8 cellular contexts compared by ENCODE assay signal in the genomic region with DNA sequence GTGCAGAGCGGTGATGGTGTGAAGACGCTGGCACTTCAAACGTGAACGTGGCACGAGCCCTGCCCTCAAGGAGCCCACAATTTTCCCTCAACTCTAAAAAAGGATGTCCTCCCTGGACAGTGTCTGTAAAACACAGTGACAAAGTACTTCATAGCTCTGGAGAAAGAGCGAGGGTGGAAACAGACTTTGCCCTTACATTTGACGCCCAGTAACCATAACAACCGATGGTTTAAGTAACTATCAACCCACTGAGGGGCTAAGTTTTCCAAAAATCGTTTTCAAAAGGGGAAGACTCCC. TPM values are rescaled to one million over a fixed set of nuclear protein-coding genes. Genes with fewer than 3 reads are reported as not detected.
DNase-seq lines count a peak whose midpoint lies in the region; ATAC-seq and TF ChIP-seq lines count a peak whose summit lies in the region.

No MANE protein-coding gene starts in this region.

- CTCF ChIA-PET in CD8-positive, alpha-beta T cell (lab: Charles Lee) = interaction anchor here (1.1 kb wide), 1 partner anchor 9 kb away, joined by 3 read pairs; no protein-coding TSS in a partner anchor

- peaks cover 37% of the 10 kb centered on the region for H3K4me1 Mint-ChIP-seq in CD8-positive, alpha-beta T cell (ENCODE audit: low read depth)
- H3K4me1 Mint-ChIP-seq in naive thymus-derived CD8-positive, alpha-beta T cell = peaks cover 26 to 47% (median 43%) of the 10 kb centered on the region in 4 donors

- H3K36me3 ChIP-seq in CD8-positive, alpha-beta T cell (ENCODE audit: insufficient read depth, low read length) = no peaks in the 10 kb centered on the region
- no peaks in the 10 kb centered on the region for H3K36me3 ChIP-seq in effector memory CD4-positive, alpha-beta T cell (ENCODE audit: control insufficient read depth, insufficient read depth, low read length)

- H3K27me3 Mint-ChIP-seq in CD8-positive, alpha-beta T cell (ENCODE audit: low read depth) = no peaks in the 10 kb centered on the region
- H3K27me3 Mint-ChIP-seq in naive thymus-derived CD8-positive, alpha-beta T cell = no peaks in the 10 kb centered on the region

- peak overlapping the region; percentile 51 for H3K4me3 ChIP-seq in CD8-positive, alpha-beta T cell (ENCODE audit: low read depth, low read length)
- peak overlapping the region; percentile 90 for H3K4me3 ChIP-seq in effector memory CD4-positive, alpha-beta T cell (ENCODE audit: insufficient read depth, low read depth, low read length, poor library complexity, severe bottlenecking)

- TF ChIP-seq CTCF in CD8-positive, alpha-beta T cell (IDR thresholded peaks at IDR 0.05) = no peak

- ATAC-seq in CD8-positive, alpha-beta T cell = peak; percentile 1
- peak; percentile 2 to 22 for ATAC-seq in naive thymus-derived CD8-positive, alpha-beta T cell
- ATAC-seq in HG02970 (IDR thresholded peaks at IDR 0.05; ENCODE audit: low FRiP score, unreplicated experiment) (no peak), GM19328 (IDR thresholded peaks at IDR 0.05; ENCODE audit: unreplicated experiment) (no peak)

- POLR2A ChIA-PET in CD8-positive, alpha-beta T cell (lab: Charles Lee) = interaction anchor here (0.6 to 3.4 kb wide), 4 partner anchors 22 to 116 kb away, joined by 3 to 20 read pairs (median 5); no protein-coding TSS in a partner anchor
- POLR2A ChIA-PET in naive thymus-derived CD8-positive, alpha-beta T cell (lab: Charles Lee) = interaction anchor here (0.7 to 3.4 kb wide), 5 partner anchors 44 to 242 kb away, joined by 3 to 42 read pairs (median 5); partner anchors contain the start of gene ICAM2

- no peaks in the 10 kb centered on the region for H3K9me3 Mint-ChIP-seq in CD8-positive, alpha-beta T cell
- no peaks in the 10 kb centered on the region for H3K9me3 Mint-ChIP-seq in naive thymus-derived CD8-positive, alpha-beta T cell

- H3K9me3 ChIP-seq in CD8-positive, alpha-beta T cell (ENCODE audit: low read length) = no peaks in the 10 kb centered on the region
- no peaks in the 10 kb centered on the region for H3K9me3 ChIP-seq in effector memory CD4-positive, alpha-beta T cell (ENCODE audit: control insufficient read depth, low read length)

- peak overlapping the region; percentile 89 for H3K4me3 Mint-ChIP-seq in CD8-positive, alpha-beta T cell
- peak overlapping the region; percentile 84 to 99 (median 96) for H3K4me3 Mint-ChIP-seq in naive thymus-derived CD8-positive, alpha-beta T cell

- peaks cover 21% of the 10 kb centered on the region for H3K4me1 ChIP-seq in CD8-positive, alpha-beta T cell (ENCODE audit: insufficient read depth, low read length)
- peaks cover 18% of the 10 kb centered on the region for H3K4me1 ChIP-seq in effector memory CD4-positive, alpha-beta T cell (ENCODE audit: control insufficient read depth, insufficient read depth, low read length, poor library complexity, severe bottlenecking)

- H3K27ac Mint-ChIP-seq in CD8-positive, alpha-beta T cell = peak overlapping the region; percentile 93
- peak overlapping the region; percentile 86 to 98 (median 96) for H3K27ac Mint-ChIP-seq in naive thymus-derived CD8-positive, alpha-beta T cell

- peak overlapping the region; percentile 67 for H3K27ac ChIP-seq in CD8-positive, alpha-beta T cell (ENCODE audit: low read depth, low read length)
- peak overlapping the region; percentile 80 for H3K27ac ChIP-seq in effector memory CD4-positive, alpha-beta T cell (ENCODE audit: insufficient read depth, low read length, poor library complexity, severe bottlenecking)

- H3K36me3 Mint-ChIP-seq in CD8-positive, alpha-beta T cell = peaks cover 5% of the 10 kb centered on the region
- no peaks in the 10 kb centered on the region for H3K36me3 Mint-ChIP-seq in naive thymus-derived CD8-positive, alpha-beta T cell

- intact Hi-C loops in CD8-positive, alpha-beta T cell (cut with DNase I, micrococcal nuclease) = loop anchor here (2.0 to 10.0 kb wide), 11 partner anchors 130 to 1300 kb away; partner anchors contain the start of genes AXIN2 (in 1 of the 2), CCDC47 (in 1 of the 2), CEP95 (in 1 of the 2) and DDX5 (in 1 of the 2)

- H3K27me3 ChIP-seq in CD8-positive, alpha-beta T cell (ENCODE audit: insufficient read depth, low read length) = no peaks in the 10 kb centered on the region
- no peaks in the 10 kb centered on the region for H3K27me3 ChIP-seq in effector memory CD4-positive, alpha-beta T cell (replicated peaks; ENCODE audit: control insufficient read depth, insufficient read depth, low read length, poor library complexity, severe bottlenecking)

- DNase-seq in CD8-positive, alpha-beta T cell = no peak
- DNase-seq in M059J (ENCODE audit: low read depth) = peak; percentile 18
- no peak for DNase-seq in effector memory CD4-positive, alpha-beta T cell
- no peak for DNase-seq in naive thymus-derived CD8-positive, alpha-beta T cell
- no peak for DNase-seq in NK-92 treated with Interleukin-12 subunit alpha and Interleukin-12 subunit beta, amount 100 ng/mL, for 24 hours (lab: John Stamatoyannopoulos, UW)
- DNase-seq in anterior cingulate cortex (lab: John Stamatoyannopoulos, UW) = no peak

RNA-seq across cellular contexts. Expression of gene TEX2, which starts 1.0 kb away (rescaled TPM):
- 1 to 10 TPM; 4.8 to 5.6 TPM for total RNA-seq in CD8-positive, alpha-beta T cell
- total RNA-seq in M059J (2014; rRNA removed; shearing (Covaris generic)) = 13.4 and 22.6 TPM in 2 replicates
- total RNA-seq in naive thymus-derived CD8-positive, alpha-beta T cell = 10 to 100 TPM; 12.9 to 14.0 TPM
- 1 to 10 TPM; 5.2 to 7.3 (median 6.3) TPM for polyA plus RNA-seq in naive thymus-derived CD8-positive, alpha-beta T cell

Comparison
In these comparisons a context has a peak if more than half of its experiments do, and no peak if none do; other contexts are left out.
1. ATAC-seq: peak in CD8-positive, alpha-beta T cell (single experiment) and naive thymus-derived CD8-positive, alpha-beta T cell (2 of 2); none in HG02970 (single experiment) and GM19328 (single experiment).